In genomic region chr4:65865489-65865888, GRCh38 we compare ENCODE assay signal across 11 cellular contexts.
DNase-seq lines count a peak whose midpoint lies in the region; ATAC-seq and TF ChIP-seq lines count a peak whose summit lies in the region.
"Had no signal": no experiment of that assay in that cellular context is flagged by ENCODE, and none has a peak within 500 bp of the region (broad histone marks: within the 10 kb centered on the region; RNA-seq: fewer than 3 reads in every experiment).

No MANE protein-coding gene starts in this region.

- H3K79me2 ChIP-seq in mammary epithelial cell (ENCODE audit: insufficient read depth, low read length) (no peaks in the 10 kb centered on the region), neural progenitor cell (ENCODE audit: low read depth) (no peaks in the 10 kb centered on the region)

- no peaks in the 10 kb centered on the region for H3K27me3 Mint-ChIP-seq in neural progenitor cell (ENCODE audit: insufficient read depth, low read depth)
- H3K27me3 Mint-ChIP-seq: effector memory CD8-positive, alpha-beta T cell had no signal

- H2AFZ ChIP-seq in mammary epithelial cell (ENCODE audit: low read depth, low read length) (no peak overlapping the region), neural progenitor cell (replicated peaks) (no peak overlapping the region)

- dilution Hi-C loops in mammary epithelial cell (cut with HindIII; ENCODE audit: low sequenced_read_pairs) = no loop called here

- 53% methylated on average over 4 of the region's 4 CpGs for WGBS in mammary epithelial cell (ENCODE audit: low coverage, missing lambda C conversion rate)

- H3K36me3 ChIP-seq in mammary epithelial cell (ENCODE audit: insufficient read depth, low read length) = no peaks in the 10 kb centered on the region
- H3K36me3 ChIP-seq in neural progenitor cell = no peaks in the 10 kb centered on the region
- H3K36me3 ChIP-seq: thyroid gland had no signal

- H3K36me3 Mint-ChIP-seq in neural progenitor cell = no peaks in the 10 kb centered on the region

- H3K9me3 Mint-ChIP-seq in neural progenitor cell = no peaks in the 10 kb centered on the region

- no peak overlapping the region for H3K27ac Mint-ChIP-seq in neural progenitor cell
- H3K27ac Mint-ChIP-seq: effector memory CD8-positive, alpha-beta T cell had no signal

- H3K4me3 ChIP-seq in LNCaP clone FGC (ENCODE audit: low read depth, low read length) (no peak overlapping the region), mammary epithelial cell (replicated peaks in 1 of 3; ENCODE audit: insufficient read depth in 1 of 3, low read depth in 2 of 3, low read length in 3 of 3) (no peak overlapping the region), neural progenitor cell (no peak overlapping the region)
- H3K4me3 ChIP-seq: thyroid gland had no signal

- H4K20me1 ChIP-seq in mammary epithelial cell (ENCODE audit: insufficient read depth, low read length) (no peaks in the 10 kb centered on the region), neural progenitor cell (ENCODE audit: low read depth) (no peaks in the 10 kb centered on the region)

- no peaks in the 10 kb centered on the region for H3F3A ChIP-seq in neural progenitor cell (ENCODE audit: low read depth)

- CTCF ChIA-PET in mammary epithelial cell (lab: Charles Lee; ENCODE audit: low non-redundant PET) = interaction anchor here (0.7 kb wide), 1 partner anchor 48 kb away, joined by 3 read pairs; no protein-coding TSS in a partner anchor

- no peak overlapping the region for H3K27ac ChIP-seq in mammary epithelial cell (ENCODE audit: insufficient read depth, low read depth, low read length)
- H3K27ac ChIP-seq in neural progenitor cell = no peak overlapping the region
- H3K27ac ChIP-seq: thyroid gland had no signal

- H3K4me1 ChIP-seq in mammary epithelial cell (ENCODE audit: insufficient read depth, low read length) (no peaks in the 10 kb centered on the region), neural progenitor cell (peaks cover 3% of the 10 kb centered on the region)
- H3K4me1 ChIP-seq: thyroid gland had no signal

- in situ Hi-C loops in mammary epithelial cell (cut with MboI; ENCODE audit: low sequenced_read_pairs in 2 of 2) (no loop called here), GM13976 (cut with MboI; ENCODE audit: low sequenced_read_pairs, unreplicated experiment) (no loop called here)

- H3K4me2 ChIP-seq in mammary epithelial cell (ENCODE audit: insufficient read depth, low read depth, low read length) (no peak overlapping the region), neural progenitor cell (no peak overlapping the region)

- no TSS peak for BruUV-seq in mammary epithelial cell (replicated peaks; lab: Mats Ljungman, UMichigan)

- no peaks in the 10 kb centered on the region for H3K27me3 ChIP-seq in mammary epithelial cell (ENCODE audit: insufficient read depth, low read length)
- no peaks in the 10 kb centered on the region for H3K27me3 ChIP-seq in neural progenitor cell
- H3K27me3 ChIP-seq: thyroid gland had no signal

- H3K9me3 ChIP-seq in mammary epithelial cell (replicated peaks; ENCODE audit: insufficient read depth, low read length) (no peaks in the 10 kb centered on the region), neural progenitor cell (ENCODE audit: low read depth) (no peaks in the 10 kb centered on the region)
- H3K9me3 ChIP-seq: thyroid gland had no signal

- DNase-seq in ELR (ENCODE audit: low read depth) (peak; percentile 48), LNCaP clone FGC (ENCODE audit: low read depth) (no peak), mammary epithelial cell (peak; percentile 20), neural progenitor cell (ENCODE audit: low spot score) (peak; percentile 34), GM13976 (ENCODE audit: low spot score) (no peak), AG08395 (ENCODE audit: low spot score) (no peak), NCI-H748 treated with DMSO at 0.1 percent for 48 hours (lab: John Stamatoyannopoulos, UW) (no peak)
- DNase-seq: effector memory CD8-positive, alpha-beta T cell; GOT3; thyroid gland had no signal

- peak; percentile 41; the same call in 1 of the 2 replicates for TF ChIP-seq CTCF in LNCaP clone FGC (IDR thresholded peaks at IDR 0.05; ENCODE audit: control insufficient read depth, extremely low read depth, insufficient read depth)
- peak; percentile 49 to 59 for TF ChIP-seq CTCF in mammary epithelial cell (conservative IDR thresholded peaks at IDR 0.05 in 1 of 2, IDR thresholded peaks at IDR 0.05 in 1 of 2; ENCODE audit: extremely low read depth in 1 of 2, insufficient read depth in 1 of 2, low read depth in 1 of 2, low read length in 2 of 2)
- peak; percentile 63 for TF ChIP-seq CTCF in neural progenitor cell (IDR thresholded peaks at IDR 0.05)
- TF ChIP-seq CTCF in GM13976 (IDR thresholded peaks at IDR 0.05; ENCODE audit: borderline replicate concordance, control extremely low read depth, extremely low read depth, insufficient read depth, missing control alignments) = no peak

- no peak for ATAC-seq in GM21360 (IDR thresholded peaks at IDR 0.05; ENCODE audit: unreplicated experiment)
- ATAC-seq: effector memory CD8-positive, alpha-beta T cell had no signal

- H3K4me3 Mint-ChIP-seq in neural progenitor cell = no peak overlapping the region
- H3K4me3 Mint-ChIP-seq: effector memory CD8-positive, alpha-beta T cell had no signal

- intact Hi-C loops in mammary epithelial cell (cut with micrococcal nuclease) = loop anchor here (5.0 kb wide), 1 partner anchor 453 kb away; no protein-coding TSS in a partner anchor

- H3K4me1 Mint-ChIP-seq in neural progenitor cell = no peaks in the 10 kb centered on the region

- H3K9ac ChIP-seq in mammary epithelial cell (ENCODE audit: insufficient read depth, low read length) (no peak overlapping the region), neural progenitor cell (no peak overlapping the region)

Comparison
In these comparisons a context has a peak if more than half of its experiments do, and no peak if none do; other contexts are left out.
1. DNase-seq: peak in ELR (single experiment), mammary epithelial cell (single experiment) and neural progenitor cell (single experiment); none in LNCaP clone FGC (single experiment), GM13976 (single experiment), AG08395 (single experiment) and NCI-H748 treated with DMSO at 0.1 percent for 48 hours (single experiment).